Comparison of ENCODE assay signal across 8 cellular contexts in genomic region chr13:99265823-99266426, GRCh38. TPM values are rescaled to one million over a fixed set of nuclear protein-coding genes. Genes with fewer than 3 reads are reported as not detected.
DNase-seq lines count a peak whose midpoint lies in the region; ATAC-seq and TF ChIP-seq lines count a peak whose summit lies in the region.

No MANE protein-coding gene starts in this region.

- peak; percentile 64 for TF ChIP-seq CTCF in astrocyte of the cerebellum (IDR thresholded peaks at IDR 0.05; ENCODE audit: low read depth, low read length, missing control alignments)
- TF ChIP-seq CTCF in thyroid gland (IDR thresholded peaks at IDR 0.05) = peak in 5 of 6 experiments; percentile 31 to 73 (median 67)
- TF ChIP-seq CTCF in omental fat pad (IDR thresholded peaks at IDR 0.05) = no peak

- no peaks in the 10 kb centered on the region for H3K36me3 ChIP-seq in thyroid gland

- no peaks in the 10 kb centered on the region for H3K9me3 ChIP-seq in thyroid gland

- intact Hi-C loops in thyroid gland (cut with DNase I) = loop anchor here (5.0 kb wide), 1 partner anchor 116 kb away; no protein-coding TSS in a partner anchor

- peak; percentile 40 for DNase-seq in COR-L47 (lab: John Stamatoyannopoulos, UW)
- peak; percentile 10 for DNase-seq in H4 (ENCODE audit: low spot score)
- peak; percentile 47 for DNase-seq in NCI-H345 treated with DMSO at 0.1 percent for 48 hours (lab: John Stamatoyannopoulos, UW; ENCODE audit: unreplicated experiment)
- DNase-seq in astrocyte of the cerebellum (ENCODE audit: low read depth) = peak; percentile 49
- peak; percentile 59 for DNase-seq in iris pigment epithelial cell (ENCODE audit: low read depth)
- no peak for DNase-seq in thyroid gland
- no peak for DNase-seq in omental fat pad (ENCODE audit: low spot score)

- no peaks in the 10 kb centered on the region for H3K4me1 ChIP-seq in thyroid gland

- H3K4me3 ChIP-seq in astrocyte of the cerebellum (ENCODE audit: low read depth, low read length) (no peak overlapping the region), thyroid gland (replicated peaks in 1 of 3) (no peak overlapping the region)

- TF ChIP-seq POLR2A in thyroid gland (IDR thresholded peaks at IDR 0.05) = no peak

- ATAC-seq in omental fat pad (ENCODE audit: low FRiP score) = no peak
- no peak for ATAC-seq in HG03571 (IDR thresholded peaks at IDR 0.05; ENCODE audit: unreplicated experiment)

- H3K27me3 ChIP-seq in thyroid gland = no peaks in the 10 kb centered on the region

- in situ Hi-C loops in astrocyte of the cerebellum (cut with HindIII; ENCODE audit: low sequenced_read_pairs) = loop anchor here (5.0 to 10.0 kb wide), 2 partner anchors 89 to 169 kb away; no protein-coding TSS in a partner anchor

- H3K27ac ChIP-seq in thyroid gland = no peak overlapping the region

- 30 to 35% methylated on average over 3 of the region's 3 CpGs for WGBS in thyroid gland, 2 donors

RNA-seq across cellular contexts. Expression of gene GPR18, which starts 7.7 kb away (rescaled TPM):
- not detected in 2 replicates for total RNA-seq in H4 (2014; rRNA removed; shearing (Covaris generic))
- total RNA-seq in thyroid gland (under 1 TPM in 2 of 4 donors, not detected in 2; 0.27 to 0.96 TPM), omental fat pad (under 1 TPM in 1 of 4 donors, not detected in 3; 0.36 TPM)

RNA-seq across cellular contexts. Expression of gene GPR183, which starts 41.3 kb away (rescaled TPM):
- 0.14 and 0.17 TPM in 2 replicates for total RNA-seq in H4 (2014; rRNA removed; shearing (Covaris generic))
- total RNA-seq in thyroid gland (1 to 10 TPM; 2.5 to 9.7 (median 5.1) TPM), omental fat pad (10 to 100 TPM; 17.2 to 73.5 (median 42.7) TPM)

Comparison
In these comparisons a context has a peak if more than half of its experiments do, and no peak if none do; other contexts are left out.
1. DNase-seq: peak in COR-L47 (single experiment), H4 (single experiment), NCI-H345 treated with DMSO at 0.1 percent for 48 hours (single experiment), astrocyte of the cerebellum (single experiment) and iris pigment epithelial cell (single experiment); none in thyroid gland (0 of 2) and omental fat pad (single experiment).
2. CTCF ChIP-seq: peak in astrocyte of the cerebellum (single experiment) and thyroid gland (5 of 6); none in omental fat pad (0 of 3).